In the genomic region with DNA sequence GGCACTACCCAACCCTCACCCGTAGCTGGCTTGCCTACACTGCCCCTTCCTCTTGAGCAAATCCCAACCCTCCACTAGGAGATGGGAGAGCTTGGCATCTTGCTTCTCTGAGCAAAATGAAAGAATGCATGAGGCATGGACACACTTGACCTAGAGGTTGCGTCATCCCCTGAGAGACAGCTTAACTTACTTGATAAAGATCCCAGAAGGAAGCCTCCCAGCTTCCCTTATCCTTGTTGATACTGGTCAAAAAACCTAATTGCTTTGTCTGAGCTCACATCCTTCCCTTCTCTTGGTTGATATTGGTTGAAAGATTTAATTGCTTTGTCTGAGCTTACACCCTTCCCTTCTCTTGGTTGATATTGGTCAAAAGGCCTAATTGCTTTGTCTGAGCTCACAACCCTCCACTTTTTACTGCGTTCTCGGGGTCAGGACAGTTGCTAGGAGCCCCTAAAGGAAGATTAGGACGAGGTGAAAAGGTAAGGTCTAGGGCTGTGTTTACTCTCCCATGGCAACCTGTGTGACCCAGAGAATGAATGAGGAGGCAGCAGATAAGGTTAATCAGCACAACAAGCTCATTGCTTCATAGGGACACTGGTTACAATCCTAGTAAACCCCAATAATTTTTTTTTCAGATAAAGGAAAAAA, we compare ENCODE assay signal across 1 cellular context.
TF ChIP-seq lines count a peak whose summit lies in the region.

No MANE protein-coding gene starts in this region.

TF ChIP-seq in K562, 482 proteins besides CTCF, POLR2A, EP300 and RAD21 (continued from another document and continues in another):
- TF ChIP-seq TGIF2 (CRISPR knock-in tag; IDR thresholded peaks at IDR 0.05) = no peak
- TF ChIP-seq ZKSCAN1 (IDR thresholded peaks at IDR 0.05; ENCODE audit: low read depth, low read length) = no peak
- TF ChIP-seq, protein P1, sequence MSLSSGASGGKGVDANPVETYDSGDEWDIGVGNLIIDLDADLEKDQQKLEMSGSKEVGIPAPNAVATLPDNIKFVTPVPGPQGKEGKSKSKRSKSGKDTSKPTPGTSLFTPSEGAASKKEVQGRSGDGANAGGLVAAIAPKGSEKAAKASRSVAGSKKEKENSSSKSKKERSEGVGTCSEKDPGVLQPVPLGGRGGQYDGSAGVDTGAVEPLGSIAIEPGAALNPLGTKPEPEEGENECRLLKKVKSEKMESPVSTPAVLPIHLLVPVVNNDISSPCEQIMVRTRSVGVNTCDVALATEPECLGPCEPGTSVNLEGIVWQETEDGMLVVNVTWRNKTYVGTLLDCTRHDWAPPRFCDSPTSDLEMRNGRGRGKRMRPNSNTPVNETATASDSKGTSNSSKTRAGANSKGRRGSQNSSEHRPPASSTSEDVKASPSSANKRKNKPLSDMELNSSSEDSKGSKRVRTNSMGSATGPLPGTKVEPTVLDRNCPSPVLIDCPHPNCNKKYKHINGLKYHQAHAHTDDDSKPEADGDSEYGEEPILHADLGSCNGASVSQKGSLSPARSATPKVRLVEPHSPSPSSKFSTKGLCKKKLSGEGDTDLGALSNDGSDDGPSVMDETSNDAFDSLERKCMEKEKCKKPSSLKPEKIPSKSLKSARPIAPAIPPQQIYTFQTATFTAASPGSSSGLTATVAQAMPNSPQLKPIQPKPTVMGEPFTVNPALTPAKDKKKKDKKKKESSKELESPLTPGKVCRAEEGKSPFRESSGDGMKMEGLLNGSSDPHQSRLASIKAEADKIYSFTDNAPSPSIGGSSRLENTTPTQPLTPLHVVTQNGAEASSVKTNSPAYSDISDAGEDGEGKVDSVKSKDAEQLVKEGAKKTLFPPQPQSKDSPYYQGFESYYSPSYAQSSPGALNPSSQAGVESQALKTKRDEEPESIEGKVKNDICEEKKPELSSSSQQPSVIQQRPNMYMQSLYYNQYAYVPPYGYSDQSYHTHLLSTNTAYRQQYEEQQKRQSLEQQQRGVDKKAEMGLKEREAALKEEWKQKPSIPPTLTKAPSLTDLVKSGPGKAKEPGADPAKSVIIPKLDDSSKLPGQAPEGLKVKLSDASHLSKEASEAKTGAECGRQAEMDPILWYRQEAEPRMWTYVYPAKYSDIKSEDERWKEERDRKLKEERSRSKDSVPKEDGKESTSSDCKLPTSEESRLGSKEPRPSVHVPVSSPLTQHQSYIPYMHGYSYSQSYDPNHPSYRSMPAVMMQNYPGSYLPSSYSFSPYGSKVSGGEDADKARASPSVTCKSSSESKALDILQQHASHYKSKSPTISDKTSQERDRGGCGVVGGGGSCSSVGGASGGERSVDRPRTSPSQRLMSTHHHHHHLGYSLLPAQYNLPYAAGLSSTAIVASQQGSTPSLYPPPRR (CRISPR knock-in tag; IDR thresholded peaks at IDR 0.05; ENCODE audit: borderline replicate concordance) = no peak
- TF ChIP-seq, protein P2, sequence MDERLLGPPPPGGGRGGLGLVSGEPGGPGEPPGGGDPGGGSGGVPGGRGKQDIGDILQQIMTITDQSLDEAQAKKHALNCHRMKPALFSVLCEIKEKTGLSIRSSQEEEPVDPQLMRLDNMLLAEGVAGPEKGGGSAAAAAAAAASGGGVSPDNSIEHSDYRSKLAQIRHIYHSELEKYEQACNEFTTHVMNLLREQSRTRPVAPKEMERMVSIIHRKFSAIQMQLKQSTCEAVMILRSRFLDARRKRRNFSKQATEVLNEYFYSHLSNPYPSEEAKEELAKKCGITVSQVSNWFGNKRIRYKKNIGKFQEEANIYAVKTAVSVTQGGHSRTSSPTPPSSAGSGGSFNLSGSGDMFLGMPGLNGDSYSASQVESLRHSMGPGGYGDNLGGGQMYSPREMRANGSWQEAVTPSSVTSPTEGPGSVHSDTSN (CRISPR knock-in tag; IDR thresholded peaks at IDR 0.05; ENCODE audit: low read depth) = no peak
- TF ChIP-seq, protein P2 (tag; conservative IDR thresholded peaks at IDR 0.05; ENCODE audit: low read depth) = no peak
- peak; percentile 53; the same call in 1 of the 2 replicates for TF ChIP-seq FOSL1 (tag; conservative IDR thresholded peaks at IDR 0.05)
- TF ChIP-seq, protein P3, sequence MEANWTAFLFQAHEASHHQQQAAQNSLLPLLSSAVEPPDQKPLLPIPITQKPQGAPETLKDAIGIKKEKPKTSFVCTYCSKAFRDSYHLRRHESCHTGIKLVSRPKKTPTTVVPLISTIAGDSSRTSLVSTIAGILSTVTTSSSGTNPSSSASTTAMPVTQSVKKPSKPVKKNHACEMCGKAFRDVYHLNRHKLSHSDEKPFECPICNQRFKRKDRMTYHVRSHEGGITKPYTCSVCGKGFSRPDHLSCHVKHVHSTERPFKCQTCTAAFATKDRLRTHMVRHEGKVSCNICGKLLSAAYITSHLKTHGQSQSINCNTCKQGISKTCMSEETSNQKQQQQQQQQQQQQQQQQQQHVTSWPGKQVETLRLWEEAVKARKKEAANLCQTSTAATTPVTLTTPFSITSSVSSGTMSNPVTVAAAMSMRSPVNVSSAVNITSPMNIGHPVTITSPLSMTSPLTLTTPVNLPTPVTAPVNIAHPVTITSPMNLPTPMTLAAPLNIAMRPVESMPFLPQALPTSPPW (CRISPR knock-in tag; IDR thresholded peaks at IDR 0.05) = 0 out of 2 replicates have a peak, but pooled peaks have one; percentile 31
- TF ChIP-seq, protein P4, sequence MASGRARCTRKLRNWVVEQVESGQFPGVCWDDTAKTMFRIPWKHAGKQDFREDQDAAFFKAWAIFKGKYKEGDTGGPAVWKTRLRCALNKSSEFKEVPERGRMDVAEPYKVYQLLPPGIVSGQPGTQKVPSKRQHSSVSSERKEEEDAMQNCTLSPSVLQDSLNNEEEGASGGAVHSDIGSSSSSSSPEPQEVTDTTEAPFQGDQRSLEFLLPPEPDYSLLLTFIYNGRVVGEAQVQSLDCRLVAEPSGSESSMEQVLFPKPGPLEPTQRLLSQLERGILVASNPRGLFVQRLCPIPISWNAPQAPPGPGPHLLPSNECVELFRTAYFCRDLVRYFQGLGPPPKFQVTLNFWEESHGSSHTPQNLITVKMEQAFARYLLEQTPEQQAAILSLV (tag; IDR thresholded peaks at IDR 0.05) = peak; percentile 74; the same call in 1 of the 2 replicates
- no peak for TF ChIP-seq PTBP1 (IDR thresholded peaks at IDR 0.05; ENCODE audit: low read depth, low read length)
- no peak for TF ChIP-seq ELF1 (tag; IDR thresholded peaks at IDR 0.05)
- no peak for TF ChIP-seq POLR3A (IDR thresholded peaks at IDR 0.05; ENCODE audit: borderline replicate concordance, extremely low read depth, insufficient read depth, insufficient read length)
- peak; percentile 67 for TF ChIP-seq MEIS2 (IDR thresholded peaks at IDR 0.05; ENCODE audit: partially characterized antibody)
- TF ChIP-seq JUN (IDR thresholded peaks at IDR 0.05; ENCODE audit: borderline replicate concordance, low read depth, low read length) = peak; percentile 69; the same call in 1 of the 2 replicates
- no peak for TF ChIP-seq JUN (CRISPR knock-in tag; IDR thresholded peaks at IDR 0.05; ENCODE audit: borderline replicate concordance)
- TF ChIP-seq, protein P5, sequence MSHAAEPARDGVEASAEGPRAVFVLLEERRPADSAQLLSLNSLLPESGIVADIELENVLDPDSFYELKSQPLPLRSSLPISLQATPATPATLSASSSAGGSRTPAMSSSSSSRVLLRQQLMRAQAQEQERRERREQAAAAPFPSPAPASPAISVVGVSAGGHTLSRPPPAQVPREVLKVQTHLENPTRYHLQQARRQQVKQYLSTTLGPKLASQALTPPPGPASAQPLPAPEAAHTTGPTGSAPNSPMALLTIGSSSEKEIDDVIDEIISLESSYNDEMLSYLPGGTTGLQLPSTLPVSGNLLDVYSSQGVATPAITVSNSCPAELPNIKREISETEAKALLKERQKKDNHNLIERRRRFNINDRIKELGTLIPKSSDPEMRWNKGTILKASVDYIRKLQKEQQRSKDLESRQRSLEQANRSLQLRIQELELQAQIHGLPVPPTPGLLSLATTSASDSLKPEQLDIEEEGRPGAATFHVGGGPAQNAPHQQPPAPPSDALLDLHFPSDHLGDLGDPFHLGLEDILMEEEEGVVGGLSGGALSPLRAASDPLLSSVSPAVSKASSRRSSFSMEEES (CRISPR knock-in tag; IDR thresholded peaks at IDR 0.05) = no peak
- no peak for TF ChIP-seq TAF7 (tag; IDR thresholded peaks at IDR 0.05)
- TF ChIP-seq HNRNPH1 (optimal IDR thresholded peaks at IDR 0.05; ENCODE audit: low read depth, low read length) = no peak
- peak; percentile 76 for TF ChIP-seq ZSCAN32 (CRISPR knock-in tag; IDR thresholded peaks at IDR 0.05)
- no peak for TF ChIP-seq HMG20B (CRISPR knock-in tag; IDR thresholded peaks at IDR 0.05)
- no peak for TF ChIP-seq STAT5B (CRISPR knock-in tag; IDR thresholded peaks at IDR 0.05)
- no peak for TF ChIP-seq CBX2 (IDR thresholded peaks at IDR 0.05; ENCODE audit: insufficient read depth, low read length, poor library complexity, severe bottlenecking)
- TF ChIP-seq C11orf30 (IDR thresholded peaks at IDR 0.05; ENCODE audit: low read depth) = no peak
- TF ChIP-seq MEF2D (tag; conservative IDR thresholded peaks at IDR 0.05; ENCODE audit: low read depth) = no peak
- TF ChIP-seq FOXA1 (IDR thresholded peaks at IDR 0.05; ENCODE audit: borderline replicate concordance) = no peak
- no peak for TF ChIP-seq TFAM (CRISPR knock-in tag; conservative IDR thresholded peaks at IDR 0.05)
- TF ChIP-seq, protein P6, sequence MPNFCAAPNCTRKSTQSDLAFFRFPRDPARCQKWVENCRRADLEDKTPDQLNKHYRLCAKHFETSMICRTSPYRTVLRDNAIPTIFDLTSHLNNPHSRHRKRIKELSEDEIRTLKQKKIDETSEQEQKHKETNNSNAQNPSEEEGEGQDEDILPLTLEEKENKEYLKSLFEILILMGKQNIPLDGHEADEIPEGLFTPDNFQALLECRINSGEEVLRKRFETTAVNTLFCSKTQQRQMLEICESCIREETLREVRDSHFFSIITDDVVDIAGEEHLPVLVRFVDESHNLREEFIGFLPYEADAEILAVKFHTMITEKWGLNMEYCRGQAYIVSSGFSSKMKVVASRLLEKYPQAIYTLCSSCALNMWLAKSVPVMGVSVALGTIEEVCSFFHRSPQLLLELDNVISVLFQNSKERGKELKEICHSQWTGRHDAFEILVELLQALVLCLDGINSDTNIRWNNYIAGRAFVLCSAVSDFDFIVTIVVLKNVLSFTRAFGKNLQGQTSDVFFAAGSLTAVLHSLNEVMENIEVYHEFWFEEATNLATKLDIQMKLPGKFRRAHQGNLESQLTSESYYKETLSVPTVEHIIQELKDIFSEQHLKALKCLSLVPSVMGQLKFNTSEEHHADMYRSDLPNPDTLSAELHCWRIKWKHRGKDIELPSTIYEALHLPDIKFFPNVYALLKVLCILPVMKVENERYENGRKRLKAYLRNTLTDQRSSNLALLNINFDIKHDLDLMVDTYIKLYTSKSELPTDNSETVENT (CRISPR knock-in tag; IDR thresholded peaks at IDR 0.05) = no peak
- TF ChIP-seq BCOR (IDR thresholded peaks at IDR 0.05) = no peak
- TF ChIP-seq SMARCA5 (IDR thresholded peaks at IDR 0.05) = no peak
- TF ChIP-seq NCOA1 (IDR thresholded peaks at IDR 0.05; ENCODE audit: low read depth) = no peak
- TF ChIP-seq JUND (IDR thresholded peaks at IDR 0.05; ENCODE audit: borderline replicate concordance, low read depth, low read length) = peak; percentile 91
- TF ChIP-seq JUND (tag; IDR thresholded peaks at IDR 0.05; ENCODE audit: borderline replicate concordance, low read depth, low read length) = peak; percentile 76; the same call in 1 of the 3 replicates
- TF ChIP-seq, protein P7, sequence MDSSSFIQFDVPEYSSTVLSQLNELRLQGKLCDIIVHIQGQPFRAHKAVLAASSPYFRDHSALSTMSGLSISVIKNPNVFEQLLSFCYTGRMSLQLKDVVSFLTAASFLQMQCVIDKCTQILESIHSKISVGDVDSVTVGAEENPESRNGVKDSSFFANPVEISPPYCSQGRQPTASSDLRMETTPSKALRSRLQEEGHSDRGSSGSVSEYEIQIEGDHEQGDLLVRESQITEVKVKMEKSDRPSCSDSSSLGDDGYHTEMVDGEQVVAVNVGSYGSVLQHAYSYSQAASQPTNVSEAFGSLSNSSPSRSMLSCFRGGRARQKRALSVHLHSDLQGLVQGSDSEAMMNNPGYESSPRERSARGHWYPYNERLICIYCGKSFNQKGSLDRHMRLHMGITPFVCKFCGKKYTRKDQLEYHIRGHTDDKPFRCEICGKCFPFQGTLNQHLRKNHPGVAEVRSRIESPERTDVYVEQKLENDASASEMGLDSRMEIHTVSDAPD (CRISPR knock-in tag; IDR thresholded peaks at IDR 0.05) = no peak
- peak; percentile 50 for TF ChIP-seq KLF16 (IDR thresholded peaks at IDR 0.05)
- TF ChIP-seq ZC3H8 (IDR thresholded peaks at IDR 0.05) = no peak
- TF ChIP-seq, protein P8, sequence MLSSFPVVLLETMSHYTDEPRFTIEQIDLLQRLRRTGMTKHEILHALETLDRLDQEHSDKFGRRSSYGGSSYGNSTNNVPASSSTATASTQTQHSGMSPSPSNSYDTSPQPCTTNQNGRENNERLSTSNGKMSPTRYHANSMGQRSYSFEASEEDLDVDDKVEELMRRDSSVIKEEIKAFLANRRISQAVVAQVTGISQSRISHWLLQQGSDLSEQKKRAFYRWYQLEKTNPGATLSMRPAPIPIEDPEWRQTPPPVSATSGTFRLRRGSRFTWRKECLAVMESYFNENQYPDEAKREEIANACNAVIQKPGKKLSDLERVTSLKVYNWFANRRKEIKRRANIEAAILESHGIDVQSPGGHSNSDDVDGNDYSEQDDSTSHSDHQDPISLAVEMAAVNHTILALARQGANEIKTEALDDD (IDR thresholded peaks at IDR 0.05) = peak; percentile 86
- TF ChIP-seq, protein P9, sequence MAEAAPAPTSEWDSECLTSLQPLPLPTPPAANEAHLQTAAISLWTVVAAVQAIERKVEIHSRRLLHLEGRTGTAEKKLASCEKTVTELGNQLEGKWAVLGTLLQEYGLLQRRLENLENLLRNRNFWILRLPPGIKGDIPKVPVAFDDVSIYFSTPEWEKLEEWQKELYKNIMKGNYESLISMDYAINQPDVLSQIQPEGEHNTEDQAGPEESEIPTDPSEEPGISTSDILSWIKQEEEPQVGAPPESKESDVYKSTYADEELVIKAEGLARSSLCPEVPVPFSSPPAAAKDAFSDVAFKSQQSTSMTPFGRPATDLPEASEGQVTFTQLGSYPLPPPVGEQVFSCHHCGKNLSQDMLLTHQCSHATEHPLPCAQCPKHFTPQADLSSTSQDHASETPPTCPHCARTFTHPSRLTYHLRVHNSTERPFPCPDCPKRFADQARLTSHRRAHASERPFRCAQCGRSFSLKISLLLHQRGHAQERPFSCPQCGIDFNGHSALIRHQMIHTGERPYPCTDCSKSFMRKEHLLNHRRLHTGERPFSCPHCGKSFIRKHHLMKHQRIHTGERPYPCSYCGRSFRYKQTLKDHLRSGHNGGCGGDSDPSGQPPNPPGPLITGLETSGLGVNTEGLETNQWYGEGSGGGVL (CRISPR knock-in tag; IDR thresholded peaks at IDR 0.05) = no peak
- TF ChIP-seq BHLHE40 (IDR thresholded peaks at IDR 0.05; ENCODE audit: low read length) = no peak
